Comparison of ENCODE assay signal across 4 cellular contexts in the genomic region with DNA sequence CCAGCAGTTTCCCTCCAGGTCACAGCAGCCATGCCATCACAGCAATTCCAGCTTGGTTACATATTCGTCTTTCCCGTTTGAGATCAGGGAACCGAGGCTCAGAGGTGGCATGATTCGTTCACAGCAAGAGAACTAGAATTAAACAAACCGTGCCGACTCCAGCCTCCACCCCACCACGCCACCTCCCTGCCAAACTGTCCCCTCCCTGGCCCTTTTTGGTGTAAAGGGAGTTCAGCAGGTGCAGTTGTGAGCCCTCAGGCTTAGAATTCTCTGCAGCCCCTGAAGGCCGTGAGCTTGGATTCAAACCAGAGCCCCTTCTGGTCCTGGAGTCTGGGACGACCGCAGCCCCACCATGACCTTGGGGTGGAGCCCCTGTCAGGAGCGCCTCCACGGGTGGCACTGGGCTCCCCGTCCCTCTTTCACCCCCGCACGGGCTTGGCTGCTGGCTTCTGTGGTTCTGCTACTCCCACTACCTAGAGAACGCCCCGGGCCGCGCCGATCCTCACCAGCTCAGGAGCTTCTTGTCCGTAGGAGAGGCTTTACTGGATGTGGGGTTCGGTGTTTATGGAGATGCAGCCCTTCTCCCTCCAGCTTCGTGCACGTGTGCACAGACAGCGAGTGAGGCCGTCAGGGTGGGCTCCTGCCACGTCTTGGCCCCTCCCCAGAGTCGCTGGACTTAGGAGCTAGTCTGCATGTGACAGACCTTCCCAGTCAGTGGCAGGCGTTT. TPM values are rescaled to one million over a fixed set of nuclear protein-coding genes. Genes with fewer than 3 reads are reported as not detected.
"Had no signal": no experiment of that assay in that cellular context is flagged by ENCODE, and none has a peak within 500 bp of the region (broad histone marks: within the 10 kb centered on the region; RNA-seq: fewer than 3 reads in every experiment).

No MANE protein-coding gene starts in this region.

RNA-seq across cellular contexts. Expression of gene UPK3B, which starts 11.0 kb away (rescaled TPM):
- total RNA-seq: skeletal muscle tissue had no signal

RNA-seq across cellular contexts. Expression of gene SPDYE16, which starts 43.7 kb away (rescaled TPM):
- total RNA-seq: left ventricle myocardium superior, lung microvascular endothelial cell, mucosa of gallbladder, skeletal muscle tissue had no signal
